Comparison of ENCODE assay signal across 29 cellular contexts in the genomic region with DNA sequence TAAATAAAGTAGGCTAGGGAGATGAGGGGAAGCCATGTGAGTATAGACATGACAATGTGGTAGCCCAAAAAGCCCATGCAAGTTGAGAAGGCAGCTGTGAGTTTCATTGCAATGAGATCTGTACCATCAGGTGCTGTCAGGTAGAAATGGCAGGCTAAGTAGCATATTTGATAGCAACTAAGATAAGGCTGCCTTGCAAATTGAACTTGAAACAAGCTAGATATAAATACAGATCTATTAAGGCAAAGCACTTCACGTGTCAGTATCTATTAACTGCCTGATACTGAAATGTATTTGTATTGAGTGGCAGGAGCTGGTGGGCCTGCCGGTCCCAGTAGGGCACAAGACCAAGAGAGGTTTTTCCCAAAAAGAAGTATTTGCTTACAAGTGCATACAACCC.
"Had no signal": no experiment of that assay in that cellular context is flagged by ENCODE, and none has a peak within 500 bp of the region (broad histone marks: within the 10 kb centered on the region; RNA-seq: fewer than 3 reads in every experiment).

No MANE protein-coding gene starts in this region.

- H3K36me3 ChIP-seq: neural progenitor cell, ovary, right lobe of liver, sigmoid colon, suprapubic skin, tibial artery, transverse colon, upper lobe of right lung, uterus had no signal

- H2AFZ ChIP-seq: neural progenitor cell, parathyroid adenoma had no signal

- H3K4me2 ChIP-seq: neural progenitor cell had no signal

- H3K79me2 ChIP-seq: parathyroid adenoma had no signal

- H3K4me3 ChIP-seq: neural progenitor cell, ovary, psoas muscle, right lobe of liver, sigmoid colon, suprapubic skin, testis, tibial artery, transverse colon, upper lobe of right lung, uterus had no signal

- H3K4me1 ChIP-seq: neural progenitor cell, parathyroid adenoma, psoas muscle, right lobe of liver, suprapubic skin, testis, tibial artery, transverse colon, upper lobe of right lung, uterus had no signal

- H3K27me3 ChIP-seq: neural progenitor cell, ovary, right lobe of liver, sigmoid colon, suprapubic skin, testis, tibial artery, transverse colon, upper lobe of right lung, uterus had no signal

- H3K9ac ChIP-seq: neural progenitor cell, parathyroid adenoma had no signal

- H3K9me3 ChIP-seq: ovary, psoas muscle, right lobe of liver, sigmoid colon, suprapubic skin, testis, tibial artery, transverse colon, upper lobe of right lung, uterus had no signal

- ATAC-seq: naive thymus-derived CD8-positive, alpha-beta T cell; natural killer cell treated with Interleukin-12 subunit alpha and Interleukin-12 subunit beta and Interleukin-15 and Interleukin-18, amount 100 ng/mL, for 72 hours; psoas muscle; right cardiac atrium; right lobe of liver; stimulated activated memory B cell treated with anti-CD40 and anti-IgM and Interleukin-4, amounts not matched to agents 10 μg/mL and 1 μg/mL and 100 μg/mL, for 72 hours; stimulated activated naive CD8-positive, alpha-beta T cell treated with anti-CD3 and anti-CD28 coated beads, Interleukin-15, amount 100 ng/mL, for 72 hours; stimulated activated naive CD8-positive, alpha-beta T cell treated with anti-CD3 and anti-CD28 coated beads, Interleukin-15, Interleukin-2, amounts not matched to agents 100 U/mL and 50 U/mL, for 24 hours; upper lobe of right lung had no signal

- DNase-seq: naive thymus-derived CD8-positive, alpha-beta T cell; nephron progenitor cell; occipital lobe; ovary; posterior cingulate gyrus; psoas muscle; right cardiac atrium; right lobe of liver; sigmoid colon; small intestine; stimulated activated CD4-positive, alpha-beta T cell treated with anti-CD3 and anti-CD28 coated beads, Interleukin-12 subunit alpha, Interleukin-12 subunit beta, amount 100 ng/mL, for 4 hours; stimulated activated CD4-positive, alpha-beta T cell treated with anti-CD3 and anti-CD28 coated beads, Interleukin-1b, Interleukin-23, amount 100 ng/mL, for 48 hours; stimulated activated CD4-positive, alpha-beta T cell treated with anti-CD3 and anti-CD28 coated beads, Interleukin-4, amount 100 ng/mL, for 1 hour; stimulated activated CD4-positive, alpha-beta T cell treated with anti-CD3 and anti-CD28 coated beads, Interleukin-4, amount 100 ng/mL, for 4 hours; stimulated activated CD8-positive, alpha-beta memory T cell treated with anti-CD3 and anti-CD28 coated beads, Interleukin-4, amount 100 ng/mL, for 48 hours; stimulated activated naive CD4-positive, alpha-beta T cell; stimulated activated naive CD8-positive, alpha-beta T cell treated with anti-CD3 and anti-CD28 coated beads, Interleukin-15, amount 100 ng/mL, for 72 hours; stimulated activated naive CD8-positive, alpha-beta T cell treated with anti-CD3 and anti-CD28 coated beads, Interleukin-15, Interleukin-2, amounts not matched to agents 100 U/mL and 50 U/mL, for 24 hours; substantia nigra; testis; tibial artery; transverse colon; upper lobe of right lung; uterus had no signal

- H3K27ac ChIP-seq: neural progenitor cell, ovary, parathyroid adenoma, psoas muscle, right lobe of liver, sigmoid colon, suprapubic skin, testis, tibial artery, transverse colon, upper lobe of right lung, uterus had no signal
